8 cellular contexts compared by ENCODE assay signal in the genomic region with DNA sequence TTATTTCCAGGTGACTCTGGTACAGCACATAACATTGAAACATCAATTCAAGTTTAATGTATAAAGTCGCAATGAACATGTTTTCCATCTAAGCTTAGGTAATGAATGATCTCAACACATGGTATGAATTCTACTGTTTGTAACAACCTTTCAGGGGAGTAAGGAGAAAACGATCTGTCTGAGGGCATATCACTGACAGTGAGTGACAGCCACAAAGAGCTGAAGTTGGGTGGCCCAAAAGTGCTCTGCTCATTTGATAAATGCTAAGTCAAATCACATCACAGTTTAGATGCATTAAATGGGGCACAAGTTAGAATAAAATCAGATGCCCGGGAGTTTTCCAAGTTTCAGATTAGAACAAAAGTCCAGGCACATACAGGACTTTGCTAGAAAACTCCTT. TPM values are rescaled to one million over a fixed set of nuclear protein-coding genes. Genes with fewer than 3 reads are reported as not detected.
A peak's percentile ranks its signal among the peaks of the same experiment; 100 is the strongest.
DNase-seq lines count a peak whose midpoint lies in the region; ATAC-seq, FAIRE-seq and TF ChIP-seq lines count a peak whose summit lies in the region.

No MANE protein-coding gene starts in this region.

- no peak overlapping the region for H2AK5ac ChIP-seq in mesendoderm (ENCODE audit: low read length)

- H3K4me3 Mint-ChIP-seq in astrocyte (ENCODE audit: unreplicated experiment) = peak overlapping the region; percentile 90

- no peaks in the 10 kb centered on the region for H3K27me3 ChIP-seq in ACC112 (ENCODE audit: insufficient read depth, low read length)
- no peaks in the 10 kb centered on the region for H3K27me3 ChIP-seq in HUES6 (ENCODE audit: control insufficient read depth, insufficient read depth, low read length)
- H3K27me3 ChIP-seq in astrocyte (ENCODE audit: insufficient read depth, low read length) = no peaks in the 10 kb centered on the region
- H3K27me3 ChIP-seq in mesendoderm (ENCODE audit: insufficient read depth, low read length, poor library complexity) = no peaks in the 10 kb centered on the region

- H2AFZ ChIP-seq in ACC112 (ENCODE audit: low read length, unreplicated experiment) (peak overlapping the region; percentile 97), astrocyte (ENCODE audit: low read depth, low read length) (peak overlapping the region; percentile 76)

- H3K79me2 ChIP-seq in ACC112 (ENCODE audit: control insufficient read depth, insufficient read depth, low read length, unreplicated experiment) = peaks cover 21% of the 10 kb centered on the region
- H3K79me2 ChIP-seq in astrocyte (ENCODE audit: insufficient read depth, low read length) = peaks cover 10% of the 10 kb centered on the region
- H3K79me2 ChIP-seq in mesendoderm (ENCODE audit: control insufficient read depth, insufficient read depth, low read length) = peaks cover 1% of the 10 kb centered on the region

- H3K4ac ChIP-seq in mesendoderm (ENCODE audit: low read depth, low read length) = no peak overlapping the region

- H3K79me1 ChIP-seq in mesendoderm (ENCODE audit: low read length) = peaks cover 3% of the 10 kb centered on the region

- peak overlapping the region; percentile 92 for H3K56ac ChIP-seq in mesendoderm (ENCODE audit: low read length)

- H2BK120ac ChIP-seq in mesendoderm (ENCODE audit: low read depth, low read length) = no peak overlapping the region

- H4K20me1 ChIP-seq in astrocyte (ENCODE audit: insufficient read depth, low read length) = no peaks in the 10 kb centered on the region

- H2BK15ac ChIP-seq in mesendoderm (replicated peaks; ENCODE audit: low read depth) = no peak overlapping the region

- no peak overlapping the region for H4K5ac ChIP-seq in mesendoderm (ENCODE audit: low read length)

- no peaks in the 10 kb centered on the region for H3K9me3 ChIP-seq in HUES6 (ENCODE audit: control insufficient read depth, insufficient read depth, low read depth, low read length)
- H3K9me3 ChIP-seq in astrocyte (ENCODE audit: insufficient read depth, low read depth, low read length) = no peaks in the 10 kb centered on the region

- H3K4me2 ChIP-seq in astrocyte (ENCODE audit: low read length) (peak overlapping the region; percentile 88), mesendoderm (ENCODE audit: low read length) (peak overlapping the region; percentile 39)

- no peaks in the 10 kb centered on the region for H3K36me3 ChIP-seq in ACC112 (ENCODE audit: insufficient read depth, low read length)
- H3K36me3 ChIP-seq in HUES6 (ENCODE audit: control insufficient read depth, insufficient read depth, low read length) = no peaks in the 10 kb centered on the region
- no peaks in the 10 kb centered on the region for H3K36me3 ChIP-seq in astrocyte (ENCODE audit: insufficient read depth, low read length)
- H3K36me3 ChIP-seq in mesendoderm (ENCODE audit: control insufficient read depth, insufficient read depth, low read length) = no peaks in the 10 kb centered on the region

- H2BK5ac ChIP-seq in mesendoderm (ENCODE audit: low read length) = no peak overlapping the region

- ATAC-seq in GM21619 (IDR thresholded peaks at IDR 0.05; ENCODE audit: unreplicated experiment) (no peak), GM19324 (IDR thresholded peaks at IDR 0.05; ENCODE audit: low FRiP score, unreplicated experiment) (no peak)

- H3K23ac ChIP-seq in mesendoderm (ENCODE audit: low read length) = peak overlapping the region; percentile 56

- H3K4me1 Mint-ChIP-seq in astrocyte (ENCODE audit: low read depth, unreplicated experiment) = peaks cover 2% of the 10 kb centered on the region

- peaks cover 2% of the 10 kb centered on the region for H3K9me3 Mint-ChIP-seq in astrocyte (ENCODE audit: unreplicated experiment)

- peak overlapping the region; percentile 75 for H3K18ac ChIP-seq in mesendoderm (ENCODE audit: low read length)

- no peak for FAIRE-seq in astrocyte (lab: Jason Lieb, UNC)

- H3K27ac Mint-ChIP-seq in astrocyte (ENCODE audit: unreplicated experiment) = peak overlapping the region; percentile 84

- H3K9ac ChIP-seq in HUES6 (ENCODE audit: low read length) = peak overlapping the region; percentile 77
- peak overlapping the region; percentile 98 for H3K9ac ChIP-seq in astrocyte (ENCODE audit: low read length)
- H3K9ac ChIP-seq in mesendoderm (ENCODE audit: low read length) = peak overlapping the region; percentile 70

- no peaks in the 10 kb centered on the region for H3K36me3 Mint-ChIP-seq in astrocyte (ENCODE audit: low read depth, unreplicated experiment)

- no peaks in the 10 kb centered on the region for H3K27me3 Mint-ChIP-seq in astrocyte (ENCODE audit: low read depth, unreplicated experiment)

- H4K8ac ChIP-seq in mesendoderm (ENCODE audit: low read depth, low read length) = peak overlapping the region; percentile 77

- H3K4me3 ChIP-seq in ACC112 (ENCODE audit: low read depth, low read length) (peak overlapping the region; percentile 90), HUES6 (ENCODE audit: low read depth, low read length) (peak overlapping the region; percentile 75), astrocyte (ENCODE audit: insufficient read depth, low read depth, low read length) (peak overlapping the region; percentile 66), mesendoderm (ENCODE audit: low read length) (peak overlapping the region; percentile 17)

- WGBS in mesendoderm (ENCODE audit: extremely low coverage, insufficient coverage, low lambda C conversion rate) = no CpG with 5 or more reads among the region's 3 CpGs

- H3K27ac ChIP-seq in ACC112 (ENCODE audit: low read depth, low read length) = peak overlapping the region; percentile 98
- peak overlapping the region; percentile 51; the same call in 1 of the 2 replicates for H3K27ac ChIP-seq in HUES6 (ENCODE audit: low read depth, low read length)
- H3K27ac ChIP-seq in astrocyte (ENCODE audit: low read depth, low read length) = peak overlapping the region; percentile 98
- H3K27ac ChIP-seq in mesendoderm (ENCODE audit: low read depth, low read length) = peak overlapping the region; percentile 91

- DNase-seq in astrocyte (ENCODE audit: low read depth) = no peak
- no peak for DNase-seq in mesendoderm
- DNase-seq in SKM-1 (lab: John Stamatoyannopoulos, UW; ENCODE audit: unreplicated experiment) = no peak
- DNase-seq in activated CD8-positive, alpha-beta memory T cell treated with anti-CD3 and anti-CD28 coated beads for 24 hours = no peak

- H3K4me1 ChIP-seq in ACC112 (ENCODE audit: control insufficient read depth, insufficient read depth, low read length, unreplicated experiment) (peaks cover 18% of the 10 kb centered on the region), HUES6 (ENCODE audit: control insufficient read depth, insufficient read depth, low read length) (peaks cover 13% of the 10 kb centered on the region; the same call in 1 of the 2 replicates), astrocyte (ENCODE audit: insufficient read depth, low read length) (no peaks in the 10 kb centered on the region), mesendoderm (ENCODE audit: control insufficient read depth, low read depth, low read length) (no peaks in the 10 kb centered on the region)

- no peak for TF ChIP-seq CTCF in astrocyte (IDR thresholded peaks at IDR 0.05; ENCODE audit: insufficient read depth, low read depth, low read length)

RNA-seq across cellular contexts. Expression of gene FANCC, which starts 1.2 kb away (rescaled TPM):
- 7.9 and 10.3 TPM in 2 replicates for total RNA-seq in astrocyte
- 8.1 TPM for polyA plus RNA-seq in mesendoderm (2013, experiment 1 of 2)
- 7.9 TPM for polyA plus RNA-seq in mesendoderm (2013, experiment 2 of 2)

Comparison
In these comparisons a context has a peak if more than half of its experiments do, and no peak if none do; other contexts are left out.
1. H3K4me3 ChIP-seq: peak in every context shown above with its lines; median percentile 90 in ACC112; 75 in HUES6; 66 in astrocyte; 17 in mesendoderm.